In genomic region chr18:25349926-25350560, GRCh38 we compare ENCODE assay signal across 8 cellular contexts. TPM values are rescaled to one million over a fixed set of nuclear protein-coding genes. Genes with fewer than 3 reads are reported as not detected.
DNase-seq lines count a peak whose midpoint lies in the region; ATAC-seq and TF ChIP-seq lines count a peak whose summit lies in the region.

No MANE protein-coding gene starts in this region.

- no peak for TF ChIP-seq EP300 in transverse colon (IDR thresholded peaks at IDR 0.05; ENCODE audit: low read depth)

- H3K4me1 Mint-ChIP-seq in chondrocyte (ENCODE audit: low read depth): peaks cover 36% of the 10 kb centered on the region
- peaks cover 5% of the 10 kb centered on the region for H3K4me1 Mint-ChIP-seq in memory B cell

- peaks cover 92% of the 10 kb centered on the region for H3K27me3 ChIP-seq in transverse colon

- H3K9me3 ChIP-seq in transverse colon: no peaks in the 10 kb centered on the region

- peak overlapping the region; percentile 82 for H3K4me3 ChIP-seq in AG10803 (ENCODE audit: low read length)
- peak overlapping the region; percentile 60 for H3K4me3 ChIP-seq in Jurkat, Clone E6-1 (ENCODE audit: low read length)
- H3K4me3 ChIP-seq in transverse colon: peak overlapping the region; percentile 47 to 85 (median 64)

- H3K36me3 Mint-ChIP-seq in chondrocyte (ENCODE audit: low read depth) (no peaks in the 10 kb centered on the region), memory B cell (peaks cover 4% of the 10 kb centered on the region)

- H3K27ac Mint-ChIP-seq in chondrocyte (ENCODE audit: unreplicated experiment) (peak overlapping the region; percentile 99), memory B cell (peak overlapping the region; percentile 76)

- peak overlapping the region; percentile 74 to 87 (median 86) for H3K27ac ChIP-seq in transverse colon

- 2 to 5% methylated on average over 8 to 47 of the region's 67 CpGs for WGBS in transverse colon (ENCODE audit: low coverage in 1 of 2), 2 donors

- H3K9me3 Mint-ChIP-seq in chondrocyte (ENCODE audit: low read depth) (no peaks in the 10 kb centered on the region), memory B cell (peaks cover 3% of the 10 kb centered on the region)

- DNase-seq in AG10803 (ENCODE audit: low read depth): peak; percentile 15
- DNase-seq in Jurkat, Clone E6-1 (ENCODE audit: low read depth, low spot score): no peak
- no peak for DNase-seq in chondrocyte (ENCODE audit: low spot score)
- peak in 1 of 2 donors; percentile 13 for DNase-seq in memory B cell (ENCODE audit: low spot score in 2 of 2)
- no peak for DNase-seq in transverse colon
- DNase-seq in Ammon's horn (ENCODE audit: low spot score): no peak
- no peak for DNase-seq in CD1c-positive myeloid dendritic cell (ENCODE audit: extremely low spot score)

- intact Hi-C loops in transverse colon (cut with DNase I; ENCODE audit: low total_unique reads): loop anchor here (5.0 to 10.0 kb wide), 2 partner anchors 155 to 953 kb away; partner anchors contain the start of gene OSBPL1A

- H3K36me3 ChIP-seq in transverse colon: no peaks in the 10 kb centered on the region

- no peak for TF ChIP-seq POLR2A in transverse colon (IDR thresholded peaks at IDR 0.05)

- in situ Hi-C loops in transverse colon (cut with MboI; ENCODE audit: low pct_ligation_motif_present in 1 of 4, low pct_unique_long_range_greater_than_20kb in 1 of 4, low sequenced_read_pairs in 3 of 4): loop anchor here in 1 of 4 donors (25.0 kb wide), 1 partner anchor 88 kb away; no protein-coding TSS in a partner anchor

- H3K27me3 Mint-ChIP-seq in chondrocyte (ENCODE audit: low read depth) (no peaks in the 10 kb centered on the region), memory B cell (peaks cover 19% of the 10 kb centered on the region)

- H3K4me1 ChIP-seq in transverse colon: peaks cover 0 to 23% (median 12%) of the 10 kb centered on the region in 4 donors

- ATAC-seq in memory B cell (ENCODE audit: low read depth) (no peak), GM21576 (IDR thresholded peaks at IDR 0.05; ENCODE audit: unreplicated experiment) (no peak)

- TF ChIP-seq CTCF in AG10803 (conservative IDR thresholded peaks at IDR 0.05; ENCODE audit: low read length) (no peak), chondrocyte (IDR thresholded peaks at IDR 0.05) (no peak), transverse colon (IDR thresholded peaks at IDR 0.05) (no peak)

- peak overlapping the region; percentile 98 for H3K4me3 Mint-ChIP-seq in chondrocyte (ENCODE audit: unreplicated experiment)
- H3K4me3 Mint-ChIP-seq in memory B cell: peak overlapping the region; percentile 91

RNA-seq across cellular contexts. Expression of gene ZNF521, which starts 1.9 kb away (rescaled TPM):
- polyA plus RNA-seq in Jurkat, Clone E6-1 (2012; ENCODE audit: insufficient read depth, insufficient read length): 47.4 TPM
- total RNA-seq in chondrocyte (29.7 to 56.7 TPM (median 31.6 TPM) in 3 replicates), transverse colon (10 to 100 TPM in 1 of 4 donors, 1 to 10 TPM in 3; 6.4 to 29.5 (median 9.0) TPM)
